9 cellular contexts compared by ENCODE assay signal in genomic region chr10:80502621-80503583, GRCh38. TPM values are rescaled to one million over a fixed set of nuclear protein-coding genes. Genes with fewer than 3 reads are reported as not detected.
DNase-seq lines count a peak whose midpoint lies in the region; ATAC-seq and TF ChIP-seq lines count a peak whose summit lies in the region.
"Had no signal": no experiment of that assay in that cellular context is flagged by ENCODE, and none has a peak within 500 bp of the region (broad histone marks: within the 10 kb centered on the region; RNA-seq: fewer than 3 reads in every experiment).

No MANE protein-coding gene starts in this region.

- H3K27me3 Mint-ChIP-seq in CD14-positive monocyte (ENCODE audit: low read depth in 3 of 3) (no peaks in the 10 kb centered on the region), natural killer cell (ENCODE audit: low read depth in 2 of 2) (no peaks in the 10 kb centered on the region)

- CTCF ChIA-PET in PC-9 (lab: Charles Lee), result interaction anchor here (0.8 to 3.4 kb wide), 2 partner anchors 43 to 58 kb away, joined by 3 to 36 read pairs; no protein-coding TSS in a partner anchor

- peak overlapping the region; percentile 99 for H3K27ac ChIP-seq in PC-9
- peak overlapping the region in 38 of 59 donors; percentile 0 to 93 (median 62) for H3K27ac ChIP-seq in dorsolateral prefrontal cortex

- peak overlapping the region; percentile 88 to 99 (median 97) for H3K27ac Mint-ChIP-seq in CD14-positive monocyte
- peak overlapping the region; percentile 75 to 81 for H3K27ac Mint-ChIP-seq in natural killer cell

- H3K4me2 ChIP-seq in PC-9, result peak overlapping the region; percentile 80

- POLR2A ChIA-PET in PC-9 (lab: Charles Lee; ENCODE audit: unreplicated experiment), result interaction anchor here (0.6 to 1.1 kb wide), 2 partner anchors 34 to 44 kb away, joined by 3 to 8 read pairs; no protein-coding TSS in a partner anchor

- ATAC-seq in natural killer cell (no peak), HG03342 (IDR thresholded peaks at IDR 0.05; ENCODE audit: unreplicated experiment) (no peak)

- no peaks in the 10 kb centered on the region for H4K20me1 ChIP-seq in PC-9 (ENCODE audit: insufficient read depth)

- H2AFZ ChIP-seq in PC-9, result no peak overlapping the region

- peaks cover 23% of the 10 kb centered on the region for H3K36me3 ChIP-seq in PC-9 (ENCODE audit: low read depth)

- BruUV-seq in PC-9 (replicated peaks; lab: Mats Ljungman, UMichigan), result no TSS peak

- H3K4me1 ChIP-seq in PC-9 (replicated peaks; ENCODE audit: insufficient read depth), result peaks cover 98% of the 10 kb centered on the region

- peaks cover 98% of the 10 kb centered on the region for H3F3A ChIP-seq in PC-9 (ENCODE audit: insufficient read depth, low read depth)

- intact Hi-C loops in CD14-positive monocyte (cut with micrococcal nuclease), result loop anchor here in 1 of 2 donors (5.0 kb wide), 1 partner anchor 46 kb away; no protein-coding TSS in a partner anchor
- intact Hi-C loops in PC-9 (cut with micrococcal nuclease; ENCODE audit: unreplicated experiment), result loop anchor here (1.0 kb wide), 1 partner anchor 32 kb away; no protein-coding TSS in a partner anchor
- intact Hi-C loops in dorsolateral prefrontal cortex (cut with DNase I), result no loop called here
- intact Hi-C loops in natural killer cell (cut with micrococcal nuclease), result no loop called here

- H3K9me2 ChIP-seq in PC-9 (ENCODE audit: insufficient read depth), result no peaks in the 10 kb centered on the region

- peak; percentile 31 for DNase-seq in CD14-positive monocyte (ENCODE audit: low spot score)
- peak; percentile 62 to 64 for DNase-seq in PC-9
- peak in 1 of 10 donors; percentile 9 for DNase-seq in dorsolateral prefrontal cortex
- no peak for DNase-seq in natural killer cell
- DNase-seq in mucosa of gallbladder (ENCODE audit: low spot score), result no peak
- no peak for DNase-seq in anterior cingulate cortex (lab: John Stamatoyannopoulos, UW)
- no peak for DNase-seq in NK-92 (lab: John Stamatoyannopoulos, UW; ENCODE audit: unreplicated experiment)

- H3K79me2 ChIP-seq in PC-9 (ENCODE audit: low read depth), result peaks cover 84% of the 10 kb centered on the region

- H3K9me3 ChIP-seq in PC-9 (ENCODE audit: insufficient read depth, low read depth), result no peaks in the 10 kb centered on the region

- H3K9me3 Mint-ChIP-seq in CD14-positive monocyte (no peaks in the 10 kb centered on the region), natural killer cell (no peaks in the 10 kb centered on the region)

- H3K4me1 Mint-ChIP-seq in CD14-positive monocyte, result peaks cover 80% of the 10 kb centered on the region
- H3K4me1 Mint-ChIP-seq in natural killer cell, result peaks cover 82 to 84% of the 10 kb centered on the region in 2 donors

- no peak for TF ChIP-seq CTCF in CD14-positive monocyte (IDR thresholded peaks at IDR 0.05)
- no peak for TF ChIP-seq CTCF in PC-9 (conservative IDR thresholded peaks at IDR 0.05)
- no peak for TF ChIP-seq CTCF in dorsolateral prefrontal cortex (IDR thresholded peaks at IDR 0.05 in 54 of 56, conservative IDR thresholded peaks at IDR 0.05 in 2 of 56; ENCODE audit: low read depth in 1 of 56, partially characterized antibody in 56 of 56)
- TF ChIP-seq CTCF in natural killer cell (IDR thresholded peaks at IDR 0.05), result no peak

- H3K27me3 ChIP-seq in PC-9 (ENCODE audit: insufficient read depth, low read depth) (no peaks in the 10 kb centered on the region), dorsolateral prefrontal cortex (no peaks in the 10 kb centered on the region)

- peaks cover 41 to 61% of the 10 kb centered on the region in 2 donors for H3K36me3 Mint-ChIP-seq in CD14-positive monocyte
- no peaks in the 10 kb centered on the region for H3K36me3 Mint-ChIP-seq in natural killer cell

- H3K4me3 Mint-ChIP-seq in CD14-positive monocyte (peak overlapping the region in 1 of 2 donors; percentile 83), natural killer cell (peak overlapping the region; percentile 69)

- peak overlapping the region; percentile 36; the same call in 1 of the 2 replicates for H3K4me3 ChIP-seq in PC-9
- H3K4me3 ChIP-seq in dorsolateral prefrontal cortex, result no peak overlapping the region

RNA-seq across cellular contexts. Expression of gene SH2D4B, which starts 34.8 kb away (rescaled TPM):
- not detected for polyA plus RNA-seq in CD14-positive monocyte
- total RNA-seq in PC-9 (2021) (0.24 TPM in 1 of 2 replicates, not detected in the other), dorsolateral prefrontal cortex (1 to 10 TPM in 2 of 120 experiments, under 1 TPM in 103, not detected in 15; 0.07 to 1.3 (median 0.38) TPM), natural killer cell (under 1 TPM; 0.19 to 0.30 (median 0.27) TPM), mucosa of gallbladder (not detected)
- total RNA-seq: epithelial cell of proximal tubule had no signal

RNA-seq across cellular contexts. Expression of gene TSPAN14, which starts 48.8 kb away (rescaled TPM):
- polyA plus RNA-seq in CD14-positive monocyte, result 100 to 1,000 TPM; 123 to 160 TPM
- 114 and 135 TPM in 2 replicates for total RNA-seq in PC-9 (2021)
- 10 to 100 TPM; 40.9 to 83.1 (median 60.2) TPM for total RNA-seq in dorsolateral prefrontal cortex
- 100 to 1,000 TPM; 126 to 180 (median 173) TPM for total RNA-seq in natural killer cell
- total RNA-seq in mucosa of gallbladder, result 124 TPM

Comparison
In these comparisons a context has a peak if more than half of its experiments do, and no peak if none do; other contexts are left out.
1. DNase-seq: peak in CD14-positive monocyte (single experiment) and PC-9 (2 of 2); none in natural killer cell (single experiment), mucosa of gallbladder (single experiment), anterior cingulate cortex (0 of 58) and NK-92 (single experiment).